Comparison of ENCODE assay signal across 18 cellular contexts in the genomic region with DNA sequence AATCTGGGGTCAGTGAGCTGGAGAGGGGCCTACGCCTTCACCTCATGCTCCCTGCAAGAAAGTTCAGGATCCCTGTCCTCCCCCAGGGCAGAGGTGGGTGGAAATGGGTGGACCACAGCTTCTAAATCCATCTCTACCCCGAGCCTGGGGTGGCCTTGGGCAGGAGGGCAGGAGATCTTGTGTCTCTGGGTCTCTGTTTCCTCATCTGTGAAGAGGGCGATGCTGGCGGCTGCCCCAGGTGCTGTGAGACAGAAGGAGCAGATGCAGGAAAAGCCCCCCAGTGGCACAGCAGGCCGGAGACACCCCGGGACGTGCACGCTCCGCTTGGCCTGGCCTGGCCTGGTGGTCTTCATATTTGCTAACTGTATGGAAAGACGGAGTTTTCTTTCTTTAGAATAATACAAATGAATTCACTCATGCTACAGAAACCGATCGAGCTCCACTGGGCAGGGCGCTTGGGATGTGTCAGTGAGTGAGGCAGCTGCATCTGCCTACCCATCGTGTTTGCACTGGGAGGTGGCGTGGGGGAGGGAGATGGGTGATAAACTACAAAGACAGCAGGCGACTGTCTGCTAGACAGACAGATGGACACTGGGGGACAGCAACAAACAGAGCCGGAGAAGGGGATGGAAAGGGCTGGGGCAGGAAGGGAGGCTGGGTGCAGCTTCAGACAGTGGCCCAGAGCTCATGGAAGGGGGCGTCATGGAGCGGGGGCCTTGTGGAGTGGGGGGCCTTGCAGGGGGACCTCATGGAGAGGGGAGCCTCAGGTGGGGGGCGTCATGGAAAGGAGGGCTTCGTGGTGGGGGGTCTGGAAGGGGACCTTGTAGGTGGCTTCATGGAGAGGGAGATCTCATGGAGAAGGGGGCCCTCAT.
DNase-seq lines count a peak whose midpoint lies in the region; ATAC-seq and TF ChIP-seq lines count a peak whose summit lies in the region.
"Had no signal": no experiment of that assay in that cellular context is flagged by ENCODE, and none has a peak within 500 bp of the region (broad histone marks: within the 10 kb centered on the region; RNA-seq: fewer than 3 reads in every experiment).

No MANE protein-coding gene starts in this region.

- H3K27me3 Mint-ChIP-seq in chondrocyte (ENCODE audit: low read depth) (peaks cover 21% of the 10 kb centered on the region), type B pancreatic cell (peaks cover 18% of the 10 kb centered on the region)

- H3K4me3 ChIP-seq in lower lobe of right lung (no peak overlapping the region), mesendoderm (ENCODE audit: low read length) (no peak overlapping the region), OCI-LY7 (ENCODE audit: low read depth, low read length, poor library complexity, severe bottlenecking) (no peak overlapping the region)
- H3K4me3 ChIP-seq: adrenal gland, esophagus squamous epithelium had no signal

- no peak overlapping the region for H2BK5ac ChIP-seq in mesendoderm (ENCODE audit: low read length)

- no peaks in the 10 kb centered on the region for H4K20me1 ChIP-seq in OCI-LY7 (ENCODE audit: insufficient read depth, low read length)

- H3K9me2 ChIP-seq in OCI-LY7 (ENCODE audit: insufficient read depth, low read length): no peaks in the 10 kb centered on the region

- H3K4me1 ChIP-seq in lower lobe of right lung (no peaks in the 10 kb centered on the region), mesendoderm (ENCODE audit: control insufficient read depth, low read depth, low read length) (no peaks in the 10 kb centered on the region), OCI-LY7 (ENCODE audit: insufficient read depth, low read length, poor library complexity, severe bottlenecking) (no peaks in the 10 kb centered on the region)
- H3K4me1 ChIP-seq: adrenal gland, esophagus squamous epithelium had no signal

- no peak overlapping the region for H4K5ac ChIP-seq in mesendoderm (ENCODE audit: low read length)

- H3K4me3 Mint-ChIP-seq in chondrocyte (ENCODE audit: unreplicated experiment) (no peak overlapping the region), type B pancreatic cell (no peak overlapping the region)
- H3K4me3 Mint-ChIP-seq: CD4-positive, alpha-beta memory T cell; T-cell had no signal

- H2AK5ac ChIP-seq in mesendoderm (ENCODE audit: low read length): no peak overlapping the region

- intact Hi-C loops in Right ventricle myocardium superior (cut with DNase I) (no loop called here), left cardiac atrium (cut with DNase I) (no loop called here), lower lobe of right lung (cut with DNase I) (no loop called here), OCI-LY7 (cut with micrococcal nuclease; ENCODE audit: unreplicated experiment) (no loop called here)

- POLR2A ChIA-PET in OCI-LY7 (lab: Charles Lee): interaction anchor here (0.7 kb wide), 1 partner anchor 24 kb away, joined by 3 read pairs; no protein-coding TSS in a partner anchor

- H3K79me2 ChIP-seq in mesendoderm (ENCODE audit: control insufficient read depth, insufficient read depth, low read length) (no peaks in the 10 kb centered on the region), OCI-LY7 (ENCODE audit: insufficient read depth, low read depth, low read length) (no peaks in the 10 kb centered on the region)

- BruUV-seq in OCI-LY7 (replicated peaks; lab: Mats Ljungman, UMichigan): no TSS peak

- H3K4me1 Mint-ChIP-seq in chondrocyte (ENCODE audit: low read depth): no peaks in the 10 kb centered on the region
- peaks cover 4% of the 10 kb centered on the region for H3K4me1 Mint-ChIP-seq in type B pancreatic cell (ENCODE audit: unreplicated experiment)
- H3K4me1 Mint-ChIP-seq: CD4-positive, alpha-beta memory T cell; T-cell had no signal

- DNase-seq in Right ventricle myocardium superior (peak; percentile 31), left cardiac atrium (no peak), chondrocyte (ENCODE audit: low spot score) (peak; percentile 72), lower lobe of right lung (peak; percentile 39), type B pancreatic cell (ENCODE audit: extremely low spot score, unreplicated experiment) (peak; percentile 60), mesendoderm (no peak), OCI-LY7 (ENCODE audit: low spot score) (no peak), RPMI8226 (no peak)
- DNase-seq: CD4-positive, alpha-beta memory T cell; DMS53; esophagus squamous epithelium; NCI-H1436; stimulated activated CD4-positive, alpha-beta T cell treated with anti-CD3 and anti-CD28 coated beads, Interleukin-15, amount 100 ng/mL, for 24 hours; stimulated activated naive CD4-positive, alpha-beta T cell had no signal

- no peak overlapping the region for H2BK15ac ChIP-seq in mesendoderm (replicated peaks; ENCODE audit: low read depth)

- no peak overlapping the region for H3K4me2 ChIP-seq in mesendoderm (ENCODE audit: low read length)
- H3K4me2 ChIP-seq in OCI-LY7 (ENCODE audit: low read length): no peak overlapping the region

- H3K36me3 ChIP-seq in lower lobe of right lung (no peaks in the 10 kb centered on the region), mesendoderm (ENCODE audit: control insufficient read depth, insufficient read depth, low read length) (no peaks in the 10 kb centered on the region), OCI-LY7 (ENCODE audit: insufficient read depth, low read length) (no peaks in the 10 kb centered on the region)
- H3K36me3 ChIP-seq: adrenal gland, esophagus squamous epithelium had no signal

- H3K9ac ChIP-seq in mesendoderm (ENCODE audit: low read length): no peak overlapping the region

- ATAC-seq in Right ventricle myocardium superior (ENCODE audit: poor library complexity) (no peak), left cardiac atrium (no peak), lower lobe of right lung (no peak)
- ATAC-seq: T-cell had no signal

- H3K56ac ChIP-seq in mesendoderm (ENCODE audit: low read length): no peak overlapping the region

- no peak for TF ChIP-seq CTCF in chondrocyte (IDR thresholded peaks at IDR 0.05)
- TF ChIP-seq CTCF in lower lobe of right lung (IDR thresholded peaks at IDR 0.05): no peak
- TF ChIP-seq CTCF in type B pancreatic cell (conservative IDR thresholded peaks at IDR 0.05): no peak
- no peak for TF ChIP-seq CTCF in OCI-LY7 (conservative IDR thresholded peaks at IDR 0.05; ENCODE audit: low read length)

- H3K79me1 ChIP-seq in mesendoderm (ENCODE audit: low read length): no peaks in the 10 kb centered on the region

- no peaks in the 10 kb centered on the region for H3K9me3 ChIP-seq in lower lobe of right lung
- H3K9me3 ChIP-seq in OCI-LY7 (ENCODE audit: low read length): no peaks in the 10 kb centered on the region
- H3K9me3 ChIP-seq: adrenal gland, esophagus squamous epithelium had no signal

- no peak overlapping the region for H3K23ac ChIP-seq in mesendoderm (ENCODE audit: low read length)

- no peak overlapping the region for H3K27ac ChIP-seq in lower lobe of right lung
- no peak overlapping the region for H3K27ac ChIP-seq in mesendoderm (ENCODE audit: low read depth, low read length)
- no peak overlapping the region for H3K27ac ChIP-seq in OCI-LY7 (ENCODE audit: low read depth, low read length, poor library complexity, severe bottlenecking)
- H3K27ac ChIP-seq: adrenal gland, esophagus squamous epithelium, VCaP had no signal

- H3K9me3 Mint-ChIP-seq in chondrocyte (ENCODE audit: low read depth): peaks cover 11% of the 10 kb centered on the region
- no peaks in the 10 kb centered on the region for H3K9me3 Mint-ChIP-seq in type B pancreatic cell
- H3K9me3 Mint-ChIP-seq: activated T-helper 2 cell treated with anti-CD3 and anti-CD28 coated beads, Interferon-gamma antibody, Interleukin-2, Interleukin-4, amounts not matched to agents 10 μg/mL and 5 μg/mL and 100 μg/mL, durations not matched to agents 14 hours and 24 hours and 36 hours had no signal

- no peak overlapping the region for H3K18ac ChIP-seq in mesendoderm (ENCODE audit: low read length)

- CTCF ChIA-PET in OCI-LY7 (lab: Charles Lee; ENCODE audit: unreplicated experiment): no interaction called here

- no CpG with 5 or more reads among the region's 21 CpGs for WGBS in mesendoderm (ENCODE audit: extremely low coverage, insufficient coverage, low lambda C conversion rate)

- H3K27me3 ChIP-seq in lower lobe of right lung (ENCODE audit: low read depth) (peaks cover 23% of the 10 kb centered on the region), mesendoderm (ENCODE audit: insufficient read depth, low read length, poor library complexity) (no peaks in the 10 kb centered on the region)
- H3K27me3 ChIP-seq: adrenal gland had no signal

- H3K27ac Mint-ChIP-seq in chondrocyte (ENCODE audit: unreplicated experiment) (no peak overlapping the region), type B pancreatic cell (no peak overlapping the region)
- H3K27ac Mint-ChIP-seq: activated T-helper 2 cell treated with anti-CD3 and anti-CD28 coated beads, Interferon-gamma antibody, Interleukin-2, Interleukin-4, amounts not matched to agents 10 μg/mL and 5 μg/mL and 100 μg/mL, durations not matched to agents 14 hours and 24 hours and 36 hours; T-cell had no signal

- H3K4ac ChIP-seq in mesendoderm (ENCODE audit: low read depth, low read length): no peak overlapping the region

- H2BK120ac ChIP-seq in mesendoderm (ENCODE audit: low read depth, low read length): no peak overlapping the region

- no peak overlapping the region for H2AFZ ChIP-seq in OCI-LY7 (ENCODE audit: low read length)

- no peaks in the 10 kb centered on the region for H3K36me3 Mint-ChIP-seq in chondrocyte (ENCODE audit: low read depth)
- no peaks in the 10 kb centered on the region for H3K36me3 Mint-ChIP-seq in type B pancreatic cell
- H3K36me3 Mint-ChIP-seq: CD4-positive, alpha-beta memory T cell; T-cell had no signal

- no peak overlapping the region for H4K8ac ChIP-seq in mesendoderm (ENCODE audit: low read depth, low read length)

Comparison
In these comparisons a context has a peak if more than half of its experiments do, and no peak if none do; other contexts are left out.
1. DNase-seq: peak in Right ventricle myocardium superior (single experiment), chondrocyte (single experiment), lower lobe of right lung (single experiment) and type B pancreatic cell (single experiment); none in left cardiac atrium (single experiment), mesendoderm (single experiment), OCI-LY7 (single experiment) and RPMI8226 (single experiment).